ENCODE assay signal across 13 cellular contexts in genomic region chr4:99324978-99325377, GRCh38. TPM values are rescaled to one million over a fixed set of nuclear protein-coding genes. Genes with fewer than 3 reads are reported as not detected.
DNase-seq lines count a peak whose midpoint lies in the region; ATAC-seq and TF ChIP-seq lines count a peak whose summit lies in the region.
"Had no signal": no experiment of that assay in that cellular context is flagged by ENCODE, and none has a peak within 500 bp of the region (broad histone marks: within the 10 kb centered on the region; RNA-seq: fewer than 3 reads in every experiment).

No MANE protein-coding gene starts in this region.

- H3K9me3 ChIP-seq in adipocyte (ENCODE audit: control insufficient read depth, low read length), result peaks cover 32% of the 10 kb centered on the region

- H3K4me3 Mint-ChIP-seq in nephron, result no peak overlapping the region
- H3K4me3 Mint-ChIP-seq: stimulated activated naive CD8-positive, alpha-beta T cell treated with anti-CD3 and anti-CD28 coated beads, Interleukin-15, Interleukin-2, amounts not matched to agents 100 ng/mL and 50 ng/mL, for 24 hours had no signal

- H3K4me3 ChIP-seq in adipocyte (ENCODE audit: low read length), result peak overlapping the region; percentile 46
- no peak overlapping the region for H3K4me3 ChIP-seq in fibroblast of the aortic adventitia (ENCODE audit: low read depth, low read length)

- DNase-seq in adipocyte (ENCODE audit: low read depth), result peak; percentile 96
- DNase-seq in fibroblast of the aortic adventitia (ENCODE audit: low read depth), result peak; percentile 98
- DNase-seq in ureter (ENCODE audit: low spot score), result peak; percentile 79
- no peak for DNase-seq in NCI-H2171 treated with DMSO at 0.1 percent for 48 hours (lab: John Stamatoyannopoulos, UW)
- DNase-seq in retina, result no peak
- DNase-seq in KG1 (lab: John Stamatoyannopoulos, UW), result no peak
- DNase-seq: activated CD4-positive, alpha-beta T cell treated with anti-CD3 and anti-CD28 coated beads for 1 hour; activated naive CD4-positive, alpha-beta T cell; NCI-H187 had no signal

- peak overlapping the region; percentile 87 for H3K9ac ChIP-seq in adipocyte (ENCODE audit: low read length)

- no peak for TF ChIP-seq CTCF in fibroblast of the aortic adventitia (IDR thresholded peaks at IDR 0.05; ENCODE audit: insufficient read depth, low read length)
- TF ChIP-seq CTCF in nephron (IDR thresholded peaks at IDR 0.05; ENCODE audit: unreplicated experiment in 3 of 3), result no peak

- peaks cover 17% of the 10 kb centered on the region for H3K4me1 Mint-ChIP-seq in nephron

- peak overlapping the region in 2 of 3 experiments; percentile 21 to 46 for H3K27ac Mint-ChIP-seq in nephron
- H3K27ac Mint-ChIP-seq: stimulated activated naive CD8-positive, alpha-beta T cell treated with anti-CD3 and anti-CD28 coated beads, Interleukin-15, Interleukin-2, amounts not matched to agents 100 ng/mL and 50 ng/mL, for 24 hours had no signal

- peaks cover 9% of the 10 kb centered on the region for H3K9me3 Mint-ChIP-seq in nephron
- H3K9me3 Mint-ChIP-seq: stimulated activated naive CD8-positive, alpha-beta T cell treated with anti-CD3 and anti-CD28 coated beads, Interleukin-15, Interleukin-2, amounts not matched to agents 100 ng/mL and 50 ng/mL, for 24 hours had no signal

- no peak for ATAC-seq in HG03025 (IDR thresholded peaks at IDR 0.05; ENCODE audit: low FRiP score, unreplicated experiment)
- ATAC-seq: left colon had no signal

- H3K27me3 ChIP-seq in adipocyte (replicated peaks; ENCODE audit: control insufficient read depth, insufficient read depth, low read length), result no peaks in the 10 kb centered on the region

- H3K27me3 Mint-ChIP-seq in nephron (ENCODE audit: low read depth), result no peaks in the 10 kb centered on the region

- H3K4me1 ChIP-seq in adipocyte (ENCODE audit: control insufficient read depth, insufficient read depth, low read length), result peaks cover 41% of the 10 kb centered on the region

- H3K36me3 Mint-ChIP-seq in nephron (ENCODE audit: low read depth), result no peaks in the 10 kb centered on the region

- H3K36me3 ChIP-seq in adipocyte (ENCODE audit: control insufficient read depth, insufficient read depth, low read length, severe bottlenecking), result no peaks in the 10 kb centered on the region

RNA-seq across cellular contexts. Expression of gene ADH1B, which starts 3.8 kb away (rescaled TPM):
- total RNA-seq in fibroblast of the aortic adventitia (ENCODE audit: low replicate concordance) (535 and 1,346 TPM in 2 replicates), ureter (142 TPM)

RNA-seq across cellular contexts. Expression of gene ADH1C, which starts 27.6 kb away (rescaled TPM):
- total RNA-seq in fibroblast of the aortic adventitia (ENCODE audit: low replicate concordance), result 1.4 and 24.3 TPM in 2 replicates
- total RNA-seq in ureter, result 43.5 TPM

RNA-seq across cellular contexts. Expression of gene ADH1A, which starts 34.2 kb away (rescaled TPM):
- 0.27 TPM in 1 of 2 replicates, not detected in the other for total RNA-seq in fibroblast of the aortic adventitia (ENCODE audit: low replicate concordance)
- total RNA-seq in ureter, result not detected

Comparison
In these comparisons a context has a peak if more than half of its experiments do, and no peak if none do; other contexts are left out.
1. DNase-seq: peak in adipocyte (single experiment), fibroblast of the aortic adventitia (single experiment) and ureter (single experiment); none in NCI-H2171 treated with DMSO at 0.1 percent for 48 hours (single experiment), retina (single experiment) and KG1 (single experiment).